ENCODE assay signal across 12 cellular contexts in genomic region chr16:86577314-86577971, GRCh38. TPM values are rescaled to one million over a fixed set of nuclear protein-coding genes. Genes with fewer than 3 reads are reported as not detected.
DNase-seq lines count a peak whose midpoint lies in the region; ATAC-seq and TF ChIP-seq lines count a peak whose summit lies in the region.
"Had no signal": no experiment of that assay in that cellular context is flagged by ENCODE, and none has a peak within 500 bp of the region (broad histone marks: within the 10 kb centered on the region; RNA-seq: fewer than 3 reads in every experiment).

No MANE protein-coding gene starts in this region.

- DNase-seq in heart right ventricle (no peak), left cardiac atrium (no peak), choroid plexus epithelial cell (ENCODE audit: low read depth) (peak; percentile 50), left lung (no peak), erythroblast (lab: John Stamatoyannopoulos, UW) (no peak), GM19240 (ENCODE audit: insufficient read length, low spot score) (no peak)
- DNase-seq in activated T-cell treated with anti-CD3 and anti-CD28 coated beads, Interleukin-2, amount 50 U/mL, for 48 hours: no peak
- DNase-seq: activated CD4-positive, alpha-beta T cell treated with anti-CD3 and anti-CD28 coated beads, Interleukin-2, amount 10 ng/mL, durations not matched to agents 7 days and 5 days; AML-193; OCI-M1; thyroid gland had no signal

- H3K27ac ChIP-seq in heart right ventricle: peak overlapping the region; percentile 63 to 85 (median 74)
- peak overlapping the region; percentile 23 to 53 for H3K27ac ChIP-seq in left lung
- H3K27ac ChIP-seq in urinary bladder (ENCODE audit: low read depth): peak overlapping the region; percentile 28

- no peak for TF ChIP-seq POLR2A in erythroblast (IDR thresholded peaks at IDR 0.05; ENCODE audit: low read length)

- intact Hi-C loops in heart right ventricle (cut with DNase I): loop anchor here in 8 of 10 donors (5.0 to 10.0 kb wide), 9 partner anchors 35 to 485 kb away; no protein-coding TSS in a partner anchor
- intact Hi-C loops in left cardiac atrium (cut with DNase I): loop anchor here in 1 of 2 donors (10.0 kb wide), 1 partner anchor 177 kb away; no protein-coding TSS in a partner anchor
- intact Hi-C loops in left lung (cut with DNase I): no loop called here

- TF ChIP-seq CTCF in heart right ventricle (IDR thresholded peaks at IDR 0.05): no peak
- TF ChIP-seq CTCF in choroid plexus epithelial cell (conservative IDR thresholded peaks at IDR 0.05; ENCODE audit: low read depth, low read length): no peak
- TF ChIP-seq CTCF in left lung (IDR thresholded peaks at IDR 0.05): no peak

- peaks cover 7 to 100% (median 86%) of the 10 kb centered on the region in 7 donors for H3K27me3 ChIP-seq in heart right ventricle
- peaks cover 46 to 97% of the 10 kb centered on the region in 2 donors for H3K27me3 ChIP-seq in left lung

- H3K4me3 ChIP-seq in heart right ventricle (peak overlapping the region in 8 of 10 donors; percentile 16 to 59 (median 52)), choroid plexus epithelial cell (ENCODE audit: low read depth, low read length) (peak overlapping the region; percentile 64), left lung (no peak overlapping the region), urinary bladder (ENCODE audit: low read depth, low read length) (no peak overlapping the region)
- H3K4me3 ChIP-seq: thyroid gland had no signal

- H3K4me1 ChIP-seq in heart right ventricle (peaks cover 0 to 74% (median 18%) of the 10 kb centered on the region in 9 donors), left lung (peaks cover 5 to 19% of the 10 kb centered on the region in 2 donors), urinary bladder (ENCODE audit: insufficient read depth) (no peaks in the 10 kb centered on the region)

- H3K9me3 ChIP-seq in heart right ventricle (no peaks in the 10 kb centered on the region), left lung (no peaks in the 10 kb centered on the region)
- H3K9me3 ChIP-seq: thyroid gland had no signal

- WGBS in heart right ventricle, 2 donors: 61 to 62% methylated on average over 12 of the region's 12 CpGs
- WGBS in urinary bladder: 43% methylated on average over 12 of the region's 12 CpGs

- ATAC-seq in heart right ventricle: peak in 1 of 8 donors; percentile 34
- ATAC-seq in left cardiac atrium: no peak
- no peak for ATAC-seq in left lung

- H3K36me3 ChIP-seq in heart right ventricle (no peaks in the 10 kb centered on the region), left lung (no peaks in the 10 kb centered on the region), urinary bladder (ENCODE audit: insufficient read depth) (no peaks in the 10 kb centered on the region)
- H3K36me3 ChIP-seq: thyroid gland had no signal

RNA-seq across cellular contexts. Expression of gene FOXL1, which starts 0.9 kb away (rescaled TPM):
- 1 to 10 TPM in 3 of 10 donors, under 1 TPM in 7; 0.40 to 1.9 (median 0.84) TPM for total RNA-seq in heart right ventricle
- polyA plus RNA-seq in heart right ventricle: under 1 TPM; 0.78 to 0.95 TPM
- 1 to 10 TPM in 1 of 2 donors, under 1 TPM in 1; 0.80 to 1.4 TPM for total RNA-seq in left cardiac atrium
- under 1 TPM; 0.99 TPM for total RNA-seq in left lung
- total RNA-seq in urinary bladder: 7.8 TPM
- polyA plus RNA-seq in urinary bladder: 9.5 TPM
- total RNA-seq: activated CD4-positive, alpha-beta T cell treated with anti-CD3 and anti-CD28 coated beads, Interleukin-2, amount 10 ng/mL, durations not matched to agents 7 days and 5 days had no signal

RNA-seq across cellular contexts. Expression of gene FOXC2, which starts 10.8 kb away (rescaled TPM):
- total RNA-seq in heart right ventricle: 1 to 10 TPM in 8 of 10 donors, under 1 TPM in 2; 0.66 to 2.2 (median 1.9) TPM
- 1 to 10 TPM; 1.2 to 1.3 TPM for polyA plus RNA-seq in heart right ventricle
- 1 to 10 TPM; 1.9 to 5.3 TPM for total RNA-seq in left cardiac atrium
- 1 to 10 TPM in 1 of 2 donors, under 1 TPM in 1; 0.41 to 2.0 TPM for total RNA-seq in left lung
- 0.58 TPM for total RNA-seq in urinary bladder
- polyA plus RNA-seq in urinary bladder: 0.73 TPM
- total RNA-seq: activated CD4-positive, alpha-beta T cell treated with anti-CD3 and anti-CD28 coated beads, Interleukin-2, amount 10 ng/mL, durations not matched to agents 7 days and 5 days had no signal

RNA-seq across cellular contexts. Expression of gene MTHFSD, which starts 22.4 kb away (rescaled TPM):
- 10 to 100 TPM in 8 of 10 donors, 1 to 10 TPM in 2; 8.9 to 13.1 (median 11.4) TPM for total RNA-seq in heart right ventricle
- polyA plus RNA-seq in heart right ventricle: 10 to 100 TPM in 1 of 2 donors, 1 to 10 TPM in 1; 5.1 to 11.3 TPM
- total RNA-seq in left cardiac atrium: 10 to 100 TPM; 10.3 to 12.4 TPM
- 10 to 100 TPM; 19.7 to 20.2 TPM for total RNA-seq in left lung
- 20.7 TPM for total RNA-seq in urinary bladder
- polyA plus RNA-seq in urinary bladder: 12.0 TPM

Comparison
In these comparisons a context has a peak if more than half of its experiments do, and no peak if none do; other contexts are left out.
1. H3K4me3 ChIP-seq: peak in heart right ventricle (8 of 10) and choroid plexus epithelial cell (single experiment); none in left lung (0 of 2) and urinary bladder (single experiment).
2. intact Hi-C loops: an anchor here in heart right ventricle (5.0 to 10.0 kb wide); none called in left lung.
3. Peak in every context shown above with its lines, with median percentiles within 50 percentile points of each other: H3K27ac ChIP-seq.